ENCODE assay signal across 8 cellular contexts in genomic region chr6:111812080-111813038, GRCh38.
DNase-seq lines count a peak whose midpoint lies in the region; ATAC-seq and TF ChIP-seq lines count a peak whose summit lies in the region.

No MANE protein-coding gene starts in this region.

- in situ Hi-C loops in Panc1 (cut with HindIII; ENCODE audit: low pct_unique_long_range_greater_than_20kb, low sequenced_read_pairs): no loop called here

- H3K4me3 Mint-ChIP-seq in central memory CD8-positive, alpha-beta T cell: peak overlapping the region; percentile 66
- H3K4me3 Mint-ChIP-seq in stimulated activated effector memory CD8-positive, alpha-beta T cell treated with anti-CD3 and anti-CD28 coated beads, Interleukin-12 subunit alpha, Interleukin-12 subunit beta, amount 100 ng/mL, for 72 hours: peak overlapping the region; percentile 63

- no peaks in the 10 kb centered on the region for H3K27me3 Mint-ChIP-seq in central memory CD8-positive, alpha-beta T cell

- H3K27ac ChIP-seq in Panc1 (ENCODE audit: low read length) (no peak overlapping the region), adrenal gland (no peak overlapping the region)

- H3K27me3 ChIP-seq in Panc1 (ENCODE audit: control insufficient read depth, insufficient read depth, low read length) (peaks cover 12% of the 10 kb centered on the region), adrenal gland (no peaks in the 10 kb centered on the region)

- no peak for TF ChIP-seq POLR2A in adrenal gland (IDR thresholded peaks at IDR 0.05)

- CTCF ChIA-PET in Panc1 (lab: Charles Lee): no interaction called here

- WGBS in adrenal gland, 4 donors: 76 to 86% (median 84%) methylated on average over 8 of the region's 8 CpGs

- peak overlapping the region; percentile 91 for H3K27ac Mint-ChIP-seq in central memory CD8-positive, alpha-beta T cell (ENCODE audit: low read depth)
- H3K27ac Mint-ChIP-seq in stimulated activated effector memory CD8-positive, alpha-beta T cell treated with anti-CD3 and anti-CD28 coated beads, Interleukin-12 subunit alpha, Interleukin-12 subunit beta, amount 100 ng/mL, for 72 hours: peak overlapping the region; percentile 94

- no peaks in the 10 kb centered on the region for H3K9me3 ChIP-seq in Panc1 (ENCODE audit: control insufficient read depth, insufficient read depth, low read depth, low read length)
- H3K9me3 ChIP-seq in adrenal gland (replicated peaks in 1 of 3): no peaks in the 10 kb centered on the region

- peak; percentile 68 to 69 for ATAC-seq in activated CD4-positive, CD25-positive, alpha-beta regulatory T cell treated with anti-CD3 and anti-CD28 coated beads, Interleukin-2, amount 50 U/mL, for 24 hours
- peak; percentile 27; the same call in 1 of the 2 replicates for ATAC-seq in Panc1
- ATAC-seq in central memory CD8-positive, alpha-beta T cell (replicated peaks; ENCODE audit: extremely low read depth, poor library complexity, severe bottlenecking): peak; percentile 22
- peak; percentile 59 for ATAC-seq in stimulated activated effector memory CD8-positive, alpha-beta T cell treated with anti-CD3 and anti-CD28 coated beads, Interleukin-12 subunit alpha, Interleukin-12 subunit beta, amount 100 ng/mL, for 72 hours

- POLR2A ChIA-PET in Panc1 (lab: Charles Lee): interaction anchor here (0.6 kb wide), 1 partner anchor 158 kb away, joined by 9 read pairs; no protein-coding TSS in a partner anchor

- H3K4me1 ChIP-seq in Panc1 (ENCODE audit: control insufficient read depth, insufficient read depth, low read length) (no peaks in the 10 kb centered on the region), adrenal gland (replicated peaks in 1 of 2) (no peaks in the 10 kb centered on the region)

- H3K9me3 Mint-ChIP-seq in central memory CD8-positive, alpha-beta T cell: no peaks in the 10 kb centered on the region
- H3K9me3 Mint-ChIP-seq in stimulated activated effector memory CD8-positive, alpha-beta T cell treated with anti-CD3 and anti-CD28 coated beads, Interleukin-12 subunit alpha, Interleukin-12 subunit beta, amount 100 ng/mL, for 72 hours: no peaks in the 10 kb centered on the region

- H3K4me1 Mint-ChIP-seq in central memory CD8-positive, alpha-beta T cell: peaks cover 62% of the 10 kb centered on the region
- H3K4me1 Mint-ChIP-seq in stimulated activated effector memory CD8-positive, alpha-beta T cell treated with anti-CD3 and anti-CD28 coated beads, Interleukin-12 subunit alpha, Interleukin-12 subunit beta, amount 100 ng/mL, for 72 hours: peaks cover 66% of the 10 kb centered on the region

- no peak overlapping the region for H3K4me3 ChIP-seq in Panc1 (ENCODE audit: low read depth in 2 of 2, low read length in 2 of 2)
- no peak overlapping the region for H3K4me3 ChIP-seq in adrenal gland

- H3K36me3 ChIP-seq in Panc1 (ENCODE audit: control insufficient read depth, insufficient read depth, low read length) (no peaks in the 10 kb centered on the region), adrenal gland (replicated peaks in 1 of 2) (no peaks in the 10 kb centered on the region)

- intact Hi-C loops in Panc1 (cut with micrococcal nuclease; ENCODE audit: unreplicated experiment): no loop called here
- intact Hi-C loops in adrenal gland (cut with DNase I): no loop called here

- DNase-seq in activated CD4-positive, CD25-positive, alpha-beta regulatory T cell (lab: John Stamatoyannopoulos, UW): no peak
- DNase-seq in Panc1 (ENCODE audit: low read depth, low spot score) (no peak), HuH-7 (ENCODE audit: low spot score) (no peak), NOMO-1 (lab: John Stamatoyannopoulos, UW; ENCODE audit: unreplicated experiment in 2 of 2) (no peak), adrenal gland (no peak)
- DNase-seq in central memory CD8-positive, alpha-beta T cell (ENCODE audit: low spot score in 2 of 2): no peak
- DNase-seq in stimulated activated effector memory CD8-positive, alpha-beta T cell treated with anti-CD3 and anti-CD28 coated beads, Interleukin-12 subunit alpha, Interleukin-12 subunit beta, amount 100 ng/mL, for 72 hours (ENCODE audit: low spot score in 2 of 2): peak in 1 of 2 donors; percentile 52

- BruUV-seq in Panc1 (replicated peaks; lab: Mats Ljungman, UMichigan): no TSS peak

- H3K36me3 Mint-ChIP-seq in central memory CD8-positive, alpha-beta T cell (ENCODE audit: insufficient read depth): peaks cover 32% of the 10 kb centered on the region
- peaks cover 80% of the 10 kb centered on the region for H3K36me3 Mint-ChIP-seq in stimulated activated effector memory CD8-positive, alpha-beta T cell treated with anti-CD3 and anti-CD28 coated beads, Interleukin-12 subunit alpha, Interleukin-12 subunit beta, amount 100 ng/mL, for 72 hours

- TF ChIP-seq CTCF in Panc1 (IDR thresholded peaks at IDR 0.05) (no peak), adrenal gland (IDR thresholded peaks at IDR 0.05) (no peak)
